In genomic region chr4:88457307-88458090, GRCh38 we compare ENCODE assay signal across 8 cellular contexts. TPM values are rescaled to one million over a fixed set of nuclear protein-coding genes. Genes with fewer than 3 reads are reported as not detected.
DNase-seq lines count a peak whose midpoint lies in the region; ATAC-seq and TF ChIP-seq lines count a peak whose summit lies in the region.

No MANE protein-coding gene starts in this region.

- peak overlapping the region; percentile 81 for H3K4me2 ChIP-seq in PC-3 (ENCODE audit: low read length)

- H3K79me2 ChIP-seq in PC-3 (ENCODE audit: low read length): no peaks in the 10 kb centered on the region

- H3K36me3 ChIP-seq in PC-3 (ENCODE audit: low read depth, low read length): no peaks in the 10 kb centered on the region

- CTCF ChIA-PET in PC-3 (lab: Charles Lee): interaction anchor here (1.2 kb wide), 2 partner anchors 58 to 238 kb away, joined by 3 to 6 read pairs; no protein-coding TSS in a partner anchor

- POLR2A ChIA-PET in PC-3 (lab: Charles Lee; ENCODE audit: unreplicated experiment): no interaction called here

- BruUV-seq in PC-3 (replicated peaks; lab: Mats Ljungman, UMichigan): no TSS peak

- H3K9me2 ChIP-seq in PC-3 (replicated peaks; ENCODE audit: low read length): no peaks in the 10 kb centered on the region

- DNase-seq in NCI-H2029 (lab: John Stamatoyannopoulos, UW) (peak; percentile 43), NCI-H2029 treated with DMSO at 0.1 percent for 48 hours (lab: John Stamatoyannopoulos, UW) (no peak), PC-3 (peak; percentile 21), astrocyte of the spinal cord (ENCODE audit: low read depth, low spot score) (peak; percentile 1), iris pigment epithelial cell (ENCODE audit: low read depth) (peak; percentile 25)
- DNase-seq in stimulated activated CD4-positive, alpha-beta T cell treated with anti-CD3 and anti-CD28 coated beads, Interleukin-12 subunit alpha, Interleukin-12 subunit beta, amount 100 ng/mL, for 48 hours (ENCODE audit: low read depth in 2 of 3, low spot score in 1 of 3): peak in 2 of 3 donors; percentile 5 to 31
- no peak for DNase-seq in central memory CD4-positive, alpha-beta T cell

- H3K4me3 ChIP-seq in PC-3 (ENCODE audit: low read length) (peak overlapping the region; percentile 69), astrocyte of the spinal cord (ENCODE audit: low read depth, low read length) (peak overlapping the region; percentile 56)

- peak; percentile 34 for ATAC-seq in HG02623 (IDR thresholded peaks at IDR 0.05; ENCODE audit: unreplicated experiment)
- ATAC-seq in PC-3: peak; percentile 56

- TF ChIP-seq CTCF in PC-3 (conservative IDR thresholded peaks at IDR 0.05; ENCODE audit: low read depth, low read length) (no peak), astrocyte of the spinal cord (IDR thresholded peaks at IDR 0.05; ENCODE audit: low read depth, low read length) (no peak)

- no peak overlapping the region for H3K9ac ChIP-seq in PC-3 (ENCODE audit: low read length)

- in situ Hi-C loops in astrocyte of the spinal cord (cut with HindIII; ENCODE audit: low sequenced_read_pairs): no loop called here

- H2AFZ ChIP-seq in PC-3 (ENCODE audit: low read length): peak overlapping the region; percentile 82

- H3K27ac ChIP-seq in PC-3 (ENCODE audit: low read length): no peak overlapping the region

- H3F3A ChIP-seq in PC-3 (ENCODE audit: low read length, unreplicated experiment): no peaks in the 10 kb centered on the region

- H3K9me3 ChIP-seq in PC-3 (ENCODE audit: low read length): no peaks in the 10 kb centered on the region

- no peaks in the 10 kb centered on the region for H4K20me1 ChIP-seq in PC-3 (ENCODE audit: low read length)

- H3K4me1 ChIP-seq in PC-3 (ENCODE audit: insufficient read depth, low read length): no peaks in the 10 kb centered on the region

- H3K27me3 ChIP-seq in PC-3 (ENCODE audit: low read length): no peaks in the 10 kb centered on the region

- intact Hi-C loops in PC-3 (cut with micrococcal nuclease): loop anchor here (2.0 kb wide), 2 partner anchors 57 to 79 kb away; partner anchors contain the start of gene HERC6

RNA-seq across cellular contexts. Expression of gene HERC5, which starts 0.6 kb away (rescaled TPM):
- total RNA-seq in PC-3 (2014; rRNA removed): 2.6 and 3.2 TPM in 2 replicates

Comparison
In these comparisons a context has a peak if more than half of its experiments do, and no peak if none do; other contexts are left out.
1. DNase-seq: peak in NCI-H2029 (single experiment), PC-3 (single experiment), astrocyte of the spinal cord (single experiment), iris pigment epithelial cell (single experiment) and stimulated activated CD4-positive, alpha-beta T cell treated with anti-CD3 and anti-CD28 coated beads, Interleukin-12 subunit alpha, Interleukin-12 subunit beta, amount 100 ng/mL, for 48 hours (2 of 3); none in NCI-H2029 treated with DMSO at 0.1 percent for 48 hours (single experiment) and central memory CD4-positive, alpha-beta T cell (single experiment).